ENCODE assay signal across 13 cellular contexts in genomic region chr13:32047796-32048195, GRCh38. TPM values are rescaled to one million over a fixed set of nuclear protein-coding genes. Genes with fewer than 3 reads are reported as not detected.
DNase-seq lines count a peak whose midpoint lies in the region; ATAC-seq and TF ChIP-seq lines count a peak whose summit lies in the region.
"Had no signal": no experiment of that assay in that cellular context is flagged by ENCODE, and none has a peak within 500 bp of the region (broad histone marks: within the 10 kb centered on the region; RNA-seq: fewer than 3 reads in every experiment).

No MANE protein-coding gene starts in this region.

- H2AFZ ChIP-seq in mammary epithelial cell (ENCODE audit: low read depth, low read length): no peak overlapping the region

- H3K36me3 ChIP-seq in MG63 (no peaks in the 10 kb centered on the region), mammary epithelial cell (ENCODE audit: insufficient read depth, low read length) (no peaks in the 10 kb centered on the region)
- H3K36me3 ChIP-seq: transverse colon had no signal

- H3K27ac Mint-ChIP-seq in T-helper 2 cell treated with Interferon-gamma antibody and Interleukin-4, amounts not matched to agents 5 μg/mL and 100 μg/mL, for 36 hours: peak overlapping the region; percentile 9
- H3K27ac Mint-ChIP-seq in T-cell: peak overlapping the region; percentile 13 to 36
- peak overlapping the region; percentile 5 for H3K27ac Mint-ChIP-seq in stimulated activated effector memory CD8-positive, alpha-beta T cell treated with anti-CD3 and anti-CD28 coated beads, Interleukin-12 subunit alpha, Interleukin-12 subunit beta, amount 100 ng/mL, for 72 hours

- no peaks in the 10 kb centered on the region for H4K20me1 ChIP-seq in mammary epithelial cell (ENCODE audit: insufficient read depth, low read length)

- H3K79me2 ChIP-seq in mammary epithelial cell (ENCODE audit: insufficient read depth, low read length): no peaks in the 10 kb centered on the region

- peaks cover 46% of the 10 kb centered on the region for H3K4me1 Mint-ChIP-seq in T-helper 2 cell treated with Interferon-gamma antibody and Interleukin-4, amounts not matched to agents 5 μg/mL and 100 μg/mL, for 36 hours (ENCODE audit: low read depth)
- H3K4me1 Mint-ChIP-seq in T-cell: peaks cover 26 to 64% (median 38%) of the 10 kb centered on the region in 3 donors
- peaks cover 23% of the 10 kb centered on the region for H3K4me1 Mint-ChIP-seq in stimulated activated effector memory CD8-positive, alpha-beta T cell treated with anti-CD3 and anti-CD28 coated beads, Interleukin-12 subunit alpha, Interleukin-12 subunit beta, amount 100 ng/mL, for 72 hours

- H3K9me3 Mint-ChIP-seq in T-helper 2 cell treated with Interferon-gamma antibody and Interleukin-4, amounts not matched to agents 5 μg/mL and 100 μg/mL, for 36 hours: peaks cover 6% of the 10 kb centered on the region
- H3K9me3 Mint-ChIP-seq in T-cell: peaks cover 0 to 2% (median 0%) of the 10 kb centered on the region in 3 donors
- H3K9me3 Mint-ChIP-seq in stimulated activated effector memory CD8-positive, alpha-beta T cell treated with anti-CD3 and anti-CD28 coated beads, Interleukin-12 subunit alpha, Interleukin-12 subunit beta, amount 100 ng/mL, for 72 hours: no peaks in the 10 kb centered on the region

- no TSS peak for BruUV-seq in mammary epithelial cell (replicated peaks; lab: Mats Ljungman, UMichigan)

- dilution Hi-C loops in mammary epithelial cell (cut with HindIII; ENCODE audit: low sequenced_read_pairs): no loop called here

- no peak overlapping the region for H3K4me2 ChIP-seq in mammary epithelial cell (ENCODE audit: insufficient read depth, low read depth, low read length)

- H3K4me3 Mint-ChIP-seq in T-helper 2 cell treated with Interferon-gamma antibody and Interleukin-4, amounts not matched to agents 5 μg/mL and 100 μg/mL, for 36 hours: peak overlapping the region; percentile 44
- H3K4me3 Mint-ChIP-seq in T-cell: peak overlapping the region in 1 of 3 donors; percentile 64
- H3K4me3 Mint-ChIP-seq in stimulated activated effector memory CD8-positive, alpha-beta T cell treated with anti-CD3 and anti-CD28 coated beads, Interleukin-12 subunit alpha, Interleukin-12 subunit beta, amount 100 ng/mL, for 72 hours: no peak overlapping the region

- POLR2A ChIA-PET in T-cell (lab: Charles Lee): interaction anchor here in 1 of 2 donors (0.6 kb wide), 1 partner anchor 222 kb away, joined by 5 read pairs; no protein-coding TSS in a partner anchor

- peaks cover 5% of the 10 kb centered on the region for H3K4me1 ChIP-seq in mammary epithelial cell (ENCODE audit: insufficient read depth, low read length)

- no peak for DNase-seq in T-helper 2 cell treated with Interferon-gamma antibody and Interleukin-4, amounts not matched to agents 5 μg/mL and 100 μg/mL, for 36 hours (ENCODE audit: low spot score)
- DNase-seq in T-helper 2 cell (no peak), T-cell (no peak), MG63 (no peak), foreskin fibroblast (no peak), mammary epithelial cell (no peak)
- no peak for DNase-seq in stimulated activated effector memory CD8-positive, alpha-beta T cell treated with anti-CD3 and anti-CD28 coated beads, Interleukin-12 subunit alpha, Interleukin-12 subunit beta, amount 100 ng/mL, for 72 hours (ENCODE audit: low spot score in 2 of 2)
- DNase-seq: head of caudate nucleus, left colon, NCI-H1417 treated with DMSO at 0.1 percent for 48 hours, transverse colon had no signal

- peaks cover 28% of the 10 kb centered on the region for H3K36me3 Mint-ChIP-seq in T-helper 2 cell treated with Interferon-gamma antibody and Interleukin-4, amounts not matched to agents 5 μg/mL and 100 μg/mL, for 36 hours (ENCODE audit: low read depth)
- H3K36me3 Mint-ChIP-seq in T-cell: peaks cover 2% of the 10 kb centered on the region
- no peaks in the 10 kb centered on the region for H3K36me3 Mint-ChIP-seq in stimulated activated effector memory CD8-positive, alpha-beta T cell treated with anti-CD3 and anti-CD28 coated beads, Interleukin-12 subunit alpha, Interleukin-12 subunit beta, amount 100 ng/mL, for 72 hours

- WGBS in mammary epithelial cell (ENCODE audit: low coverage, missing lambda C conversion rate): 89% methylated on average over 3 of the region's 5 CpGs

- H3K27me3 ChIP-seq in MG63 (no peaks in the 10 kb centered on the region), mammary epithelial cell (ENCODE audit: insufficient read depth, low read length) (no peaks in the 10 kb centered on the region)
- H3K27me3 ChIP-seq: transverse colon had no signal

- H3K27ac ChIP-seq in mammary epithelial cell (ENCODE audit: insufficient read depth, low read depth, low read length): no peak overlapping the region

- no peaks in the 10 kb centered on the region for H3K27me3 Mint-ChIP-seq in T-helper 2 cell treated with Interferon-gamma antibody and Interleukin-4, amounts not matched to agents 5 μg/mL and 100 μg/mL, for 36 hours (ENCODE audit: low read depth)
- no peaks in the 10 kb centered on the region for H3K27me3 Mint-ChIP-seq in T-cell

- TF ChIP-seq CTCF in foreskin fibroblast (IDR thresholded peaks at IDR 0.05; ENCODE audit: low read depth, low read length): no peak
- TF ChIP-seq CTCF in mammary epithelial cell (conservative IDR thresholded peaks at IDR 0.05 in 1 of 2, IDR thresholded peaks at IDR 0.05 in 1 of 2; ENCODE audit: extremely low read depth in 1 of 2, insufficient read depth in 1 of 2, low read depth in 1 of 2, low read length in 2 of 2): no peak

- H3K9ac ChIP-seq in mammary epithelial cell (ENCODE audit: insufficient read depth, low read length): no peak overlapping the region

- CTCF ChIA-PET in T-cell (lab: Charles Lee) (no interaction called here), mammary epithelial cell (lab: Charles Lee; ENCODE audit: low non-redundant PET) (no interaction called here)

- peak; percentile 50 for ATAC-seq in GM21423 (IDR thresholded peaks at IDR 0.05; ENCODE audit: unreplicated experiment)
- ATAC-seq in T-cell (replicated peaks in 1 of 4): peak in 1 of 4 experiments; percentile 50
- no peak for ATAC-seq in stimulated activated effector memory CD8-positive, alpha-beta T cell treated with anti-CD3 and anti-CD28 coated beads, Interleukin-12 subunit alpha, Interleukin-12 subunit beta, amount 100 ng/mL, for 72 hours
- ATAC-seq: activated CD4-positive, CD25-positive, alpha-beta regulatory T cell treated with anti-CD3 and anti-CD28 coated beads, Interleukin-2, amount 50 U/mL, for 24 hours; left colon had no signal

- intact Hi-C loops in mammary epithelial cell (cut with micrococcal nuclease): no loop called here

- in situ Hi-C loops in mammary epithelial cell (cut with MboI; ENCODE audit: low sequenced_read_pairs in 2 of 2): no loop called here

- H3K9me3 ChIP-seq in MG63 (no peaks in the 10 kb centered on the region), mammary epithelial cell (replicated peaks; ENCODE audit: insufficient read depth, low read length) (no peaks in the 10 kb centered on the region)
- H3K9me3 ChIP-seq: transverse colon had no signal

- H3K4me3 ChIP-seq in MG63 (no peak overlapping the region), foreskin fibroblast (ENCODE audit: low read depth in 1 of 2, low read length in 2 of 2) (no peak overlapping the region), mammary epithelial cell (replicated peaks in 1 of 3; ENCODE audit: insufficient read depth in 1 of 3, low read depth in 2 of 3, low read length in 3 of 3) (no peak overlapping the region)
- H3K4me3 ChIP-seq: transverse colon had no signal

RNA-seq across cellular contexts. Expression of gene FRY, which starts 16.2 kb away (rescaled TPM):
- total RNA-seq in T-cell (10 to 100 TPM; 11.5 to 35.3 (median 15.2) TPM), mammary epithelial cell (10 to 100 TPM in 1 of 2 donors, 1 to 10 TPM in 1; 5.8 to 23.0 TPM)
- total RNA-seq in MG63 (2014; rRNA removed; shearing (Covaris generic); ENCODE audit: low replicate concordance): 0.79 and 1.6 TPM in 2 replicates
- 2.5 TPM for polyA plus RNA-seq in mammary epithelial cell
- polyA minus RNA-seq in mammary epithelial cell: 3.3 TPM
